Comparison of ENCODE assay signal across 8 cellular contexts in genomic region chr2:138267161-138267901, GRCh38.
DNase-seq lines count a peak whose midpoint lies in the region; ATAC-seq and TF ChIP-seq lines count a peak whose summit lies in the region.

No MANE protein-coding gene starts in this region.

- ATAC-seq in GM19438 (IDR thresholded peaks at IDR 0.05; ENCODE audit: low read depth, unreplicated experiment) (peak; percentile 80), HG03139 (IDR thresholded peaks at IDR 0.05; ENCODE audit: unreplicated experiment) (peak; percentile 62)

- no peak overlapping the region for H3K4me3 Mint-ChIP-seq in osteocyte (ENCODE audit: unreplicated experiment)

- H3K27ac Mint-ChIP-seq in osteocyte (ENCODE audit: unreplicated experiment): no peak overlapping the region

- TF ChIP-seq CTCF in osteocyte (IDR thresholded peaks at IDR 0.05): no peak

- no peaks in the 10 kb centered on the region for H3K27me3 Mint-ChIP-seq in osteocyte (ENCODE audit: unreplicated experiment)

- DNase-seq in A172 (ENCODE audit: low spot score): peak; percentile 90
- DNase-seq in dedifferentiated amniotic fluid mesenchymal stem cell (ENCODE audit: extremely low spot score): peak; percentile 68
- no peak for DNase-seq in NCI-H2029 treated with DMSO at 0.1 percent for 48 hours (lab: John Stamatoyannopoulos, UW)
- no peak for DNase-seq in NCI-H446 (lab: John Stamatoyannopoulos, UW)
- DNase-seq in osteocyte (ENCODE audit: extremely low spot score, unreplicated experiment): no peak
- no peak for DNase-seq in NCI-H748 (lab: John Stamatoyannopoulos, UW; ENCODE audit: unreplicated experiment)

- peaks cover 18% of the 10 kb centered on the region for H3K4me1 Mint-ChIP-seq in osteocyte (ENCODE audit: unreplicated experiment)

- peaks cover 2% of the 10 kb centered on the region for H3K36me3 Mint-ChIP-seq in osteocyte (ENCODE audit: unreplicated experiment)

- peaks cover 8% of the 10 kb centered on the region for H3K9me3 Mint-ChIP-seq in osteocyte (ENCODE audit: unreplicated experiment)

Comparison
In these comparisons a context has a peak if more than half of its experiments do, and no peak if none do; other contexts are left out.
1. DNase-seq: peak in A172 (single experiment) and dedifferentiated amniotic fluid mesenchymal stem cell (single experiment); none in NCI-H2029 treated with DMSO at 0.1 percent for 48 hours (single experiment), NCI-H446 (0 of 2), osteocyte (single experiment) and NCI-H748 (single experiment).